Comparison of ENCODE assay signal across 23 cellular contexts in genomic region chr1:174960362-174960761, GRCh38.
"Had no signal": no experiment of that assay in that cellular context is flagged by ENCODE, and none has a peak within 500 bp of the region (broad histone marks: within the 10 kb centered on the region; RNA-seq: fewer than 3 reads in every experiment).

No MANE protein-coding gene starts in this region.

- H2AFZ ChIP-seq: PC-9 had no signal

- H3K9me3 ChIP-seq: Peyer's patch, SJCRH30 had no signal

- DNase-seq: Karpas-422, KG1, MM.1S, NCI-H1092 treated with DMSO at 0.1 percent for 48 hours, NCI-H1436, NCI-H187, NCI-H2029, NCI-H2081 treated with DMSO at 0.1 percent for 48 hours, NCI-H2171, NCI-H226, NCI-H446, NCI-H510A, NCI-H524 treated with DMSO at 0.1 percent for 48 hours, NCI-H774, OCI-M1, PC-9, Peyer's patch, SHP77 treated with DMSO at 0.1 percent for 48 hours, SJCRH30, T-helper 2 cell had no signal

- H3K4me2 ChIP-seq: PC-9 had no signal

- FAIRE-seq: HepG2 had no signal

- H3K36me3 ChIP-seq: SJCRH30 had no signal

- H3K4me3 ChIP-seq: PC-9, Peyer's patch, SJCRH30 had no signal

- H3K27ac ChIP-seq: PC-9, Peyer's patch, SJCRH30 had no signal

- H3K27me3 ChIP-seq: Peyer's patch, SJCRH30 had no signal

- ATAC-seq: HepG2, Right ventricle myocardium inferior, SK-N-SH treated with all-trans-retinoic acid at 6 μM for 48 hours had no signal
